In the genomic region with DNA sequence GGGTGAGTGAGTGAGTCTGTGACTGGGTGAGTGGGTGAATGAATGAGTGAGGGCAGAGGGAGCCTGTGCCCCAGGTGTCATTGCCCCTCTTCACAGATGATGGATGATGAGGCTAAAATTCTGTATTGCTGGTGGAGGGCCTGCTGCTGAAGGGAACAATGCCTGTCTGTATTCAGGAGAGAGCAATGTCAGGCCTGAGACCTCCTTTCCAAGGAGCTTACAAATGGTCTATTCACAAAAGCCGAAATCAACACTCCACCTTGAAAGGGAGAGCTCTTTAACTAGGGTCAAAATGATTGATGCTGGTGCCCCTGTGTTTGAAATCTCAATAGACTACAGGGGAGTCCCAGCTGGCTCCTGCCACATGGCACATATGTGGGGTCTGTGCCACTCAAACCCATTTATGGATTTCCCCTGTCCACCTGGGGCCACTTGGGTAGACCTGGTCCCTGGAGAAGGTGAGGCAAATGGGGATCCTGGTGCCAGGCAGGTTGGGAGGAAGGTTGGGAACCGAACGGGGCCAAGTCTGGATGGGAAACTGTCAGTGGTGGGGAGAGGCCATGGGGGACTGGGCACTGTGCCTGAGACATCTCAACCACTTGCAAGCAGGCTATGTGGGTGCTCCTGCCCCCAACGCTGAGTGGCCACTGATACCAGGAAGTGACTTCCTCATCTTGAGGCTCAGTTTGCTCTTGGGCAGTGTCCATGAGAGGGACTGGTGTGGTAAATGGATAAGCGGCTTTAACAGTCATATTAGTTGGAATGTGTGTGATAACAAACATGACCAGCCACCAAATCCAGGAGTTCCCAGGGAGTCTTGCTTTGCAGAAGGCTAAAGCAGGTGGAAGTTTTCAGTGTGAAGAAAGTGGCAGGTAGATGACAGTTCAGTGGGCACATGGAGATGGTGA, we compare ENCODE assay signal across 20 cellular contexts.
A peak's percentile ranks its signal among the peaks of the same experiment; 100 is the strongest.
DNase-seq lines count a peak whose midpoint lies in the region; ATAC-seq and TF ChIP-seq lines count a peak whose summit lies in the region.
"Had no signal": no experiment of that assay in that cellular context is flagged by ENCODE, and none has a peak within 500 bp of the region (broad histone marks: within the 10 kb centered on the region; RNA-seq: fewer than 3 reads in every experiment).

No MANE protein-coding gene starts in this region.

- intact Hi-C loops in ovary (cut with DNase I): no loop called here

- peak overlapping the region; percentile 54 for H3K27ac ChIP-seq in endodermal cell (ENCODE audit: low read depth, low read length)
- no peak overlapping the region for H3K27ac ChIP-seq in tibial nerve
- no peak overlapping the region for H3K27ac ChIP-seq in ovary

- H3K4me1 ChIP-seq in endodermal cell (ENCODE audit: control insufficient read depth, insufficient read depth, low read length) (no peaks in the 10 kb centered on the region), tibial nerve (peaks cover 0 to 50% (median 1%) of the 10 kb centered on the region in 4 donors), ovary (ENCODE audit: insufficient read depth) (peaks cover 21% of the 10 kb centered on the region)

- ATAC-seq in activated CD8-positive, alpha-beta memory T cell treated with anti-CD3 and anti-CD28 coated beads, Interleukin-2, amount 10 ng/mL, durations not matched to agents 7 days and 5 days: peak; percentile 13
- ATAC-seq: left cardiac atrium, PC-3 had no signal

- no peaks in the 10 kb centered on the region for H3K9me3 Mint-ChIP-seq in activated CD8-positive, alpha-beta memory T cell treated with anti-CD3 and anti-CD28 coated beads, Interleukin-2, amount 10 ng/mL, durations not matched to agents 7 days and 5 days (ENCODE audit: low read depth)
- H3K9me3 Mint-ChIP-seq in endodermal cell: no peaks in the 10 kb centered on the region
- H3K9me3 Mint-ChIP-seq: CD4-positive, CD25-positive, alpha-beta regulatory T cell; neural crest cell had no signal

- no peak for TF ChIP-seq EP300 in tibial nerve (IDR thresholded peaks at IDR 0.05)
- TF ChIP-seq EP300 in ovary (IDR thresholded peaks at IDR 0.05): no peak

- no peak overlapping the region for H3K4me3 Mint-ChIP-seq in activated CD8-positive, alpha-beta memory T cell treated with anti-CD3 and anti-CD28 coated beads, Interleukin-2, amount 10 ng/mL, durations not matched to agents 7 days and 5 days
- H3K4me3 Mint-ChIP-seq in endodermal cell: no peak overlapping the region
- H3K4me3 Mint-ChIP-seq: CD4-positive, CD25-positive, alpha-beta regulatory T cell; neural crest cell had no signal

- H3K4me3 ChIP-seq in endodermal cell (ENCODE audit: low read length): no peak overlapping the region
- H3K4me3 ChIP-seq in tibial nerve: no peak overlapping the region
- H3K4me3 ChIP-seq in ovary: no peak overlapping the region

- H3K9ac ChIP-seq in endodermal cell (ENCODE audit: extremely low read depth, low read length, poor library complexity, severe bottlenecking): no peak overlapping the region
- H3K9ac ChIP-seq: SK-N-SH had no signal

- H3K9me3 ChIP-seq in endodermal cell (ENCODE audit: control insufficient read depth, low read length) (no peaks in the 10 kb centered on the region), tibial nerve (no peaks in the 10 kb centered on the region), ovary (no peaks in the 10 kb centered on the region)
- H3K9me3 ChIP-seq: SK-N-SH had no signal

- no peaks in the 10 kb centered on the region for H3K36me3 ChIP-seq in endodermal cell (ENCODE audit: control insufficient read depth, insufficient read depth, low read length)
- no peaks in the 10 kb centered on the region for H3K36me3 ChIP-seq in tibial nerve
- no peaks in the 10 kb centered on the region for H3K36me3 ChIP-seq in ovary

- H3K27me3 Mint-ChIP-seq in activated CD8-positive, alpha-beta memory T cell treated with anti-CD3 and anti-CD28 coated beads, Interleukin-2, amount 10 ng/mL, durations not matched to agents 7 days and 5 days: peaks cover 6% of the 10 kb centered on the region
- H3K27me3 Mint-ChIP-seq in endodermal cell (ENCODE audit: insufficient read depth): no peaks in the 10 kb centered on the region

- no peak for TF ChIP-seq POLR2A in tibial nerve (IDR thresholded peaks at IDR 0.05)
- no peak for TF ChIP-seq POLR2A in ovary (IDR thresholded peaks at IDR 0.05)

- no peaks in the 10 kb centered on the region for H3K36me3 Mint-ChIP-seq in activated CD8-positive, alpha-beta memory T cell treated with anti-CD3 and anti-CD28 coated beads, Interleukin-2, amount 10 ng/mL, durations not matched to agents 7 days and 5 days
- no peaks in the 10 kb centered on the region for H3K36me3 Mint-ChIP-seq in endodermal cell (ENCODE audit: low read depth)
- H3K36me3 Mint-ChIP-seq: CD4-positive, CD25-positive, alpha-beta regulatory T cell had no signal

- TF ChIP-seq CTCF in endodermal cell (conservative IDR thresholded peaks at IDR 0.05) (no peak), GM10266 (IDR thresholded peaks at IDR 0.05; ENCODE audit: control insufficient read depth, insufficient read depth, low read depth, missing control alignments) (no peak), tibial nerve (IDR thresholded peaks at IDR 0.05) (no peak), ovary (IDR thresholded peaks at IDR 0.05) (no peak)

- 88 to 97% methylated on average over 5 of the region's 5 CpGs for WGBS in endodermal cell (ENCODE audit: insufficient coverage in 1 of 2, insufficient read length in 1 of 2), 2 experiments
- 67% methylated on average over 5 of the region's 5 CpGs for WGBS in tibial nerve, 2 donors
- 87 to 95% (median 90%) methylated on average over 5 of the region's 5 CpGs for WGBS in ovary, 3 donors

- H3K27ac Mint-ChIP-seq in activated CD8-positive, alpha-beta memory T cell treated with anti-CD3 and anti-CD28 coated beads, Interleukin-2, amount 10 ng/mL, durations not matched to agents 7 days and 5 days: no peak overlapping the region
- H3K27ac Mint-ChIP-seq in endodermal cell: no peak overlapping the region
- H3K27ac Mint-ChIP-seq: CD4-positive, CD25-positive, alpha-beta regulatory T cell had no signal

- H3K4me1 Mint-ChIP-seq in activated CD8-positive, alpha-beta memory T cell treated with anti-CD3 and anti-CD28 coated beads, Interleukin-2, amount 10 ng/mL, durations not matched to agents 7 days and 5 days: peaks cover 15% of the 10 kb centered on the region
- H3K4me1 Mint-ChIP-seq in endodermal cell: peaks cover 4% of the 10 kb centered on the region
- H3K4me1 Mint-ChIP-seq: CD4-positive, CD25-positive, alpha-beta regulatory T cell had no signal

- DNase-seq in activated CD8-positive, alpha-beta memory T cell treated with anti-CD3 and anti-CD28 coated beads, Interleukin-2, amount 10 ng/mL, durations not matched to agents 7 days and 5 days: no peak
- DNase-seq in activated CD8-positive, alpha-beta memory T cell treated with anti-CD3 and anti-CD28 coated beads, Interleukin-2, amount 50 U/mL, for 4 hours: no peak
- peak; percentile 75 for DNase-seq in RPMI7951 (ENCODE audit: low read depth)
- no peak for DNase-seq in endodermal cell
- DNase-seq in GM10266 (ENCODE audit: extremely low spot score): no peak
- DNase-seq in tibial nerve (ENCODE audit: low spot score in 2 of 2): no peak
- DNase-seq in DMS 273 treated with DMSO at 0.1 percent for 48 hours (lab: John Stamatoyannopoulos, UW): no peak
- no peak for DNase-seq in ovary
- DNase-seq: activated CD4-positive, alpha-beta T cell treated with anti-CD3 and anti-CD28 coated beads for 48 hours; activated gamma-delta T cell treated with Interleukin-2 at 50 U/mL for 16 hours; CD4-positive, CD25-positive, alpha-beta regulatory T cell; DMS53; H7; left cardiac atrium; MV-4-11; NCI-H2081 treated with DMSO at 0.1 percent for 48 hours; NCI-H82; PC-3; SK-N-SH had no signal

- H3K27me3 ChIP-seq in endodermal cell (ENCODE audit: control insufficient read depth, insufficient read depth, low read length, poor library complexity, severe bottlenecking) (no peaks in the 10 kb centered on the region), tibial nerve (no peaks in the 10 kb centered on the region), ovary (no peaks in the 10 kb centered on the region)

- CTCF ChIA-PET in activated CD8-positive, alpha-beta memory T cell treated with anti-CD3 and anti-CD28 coated beads, Interleukin-2, amount 10 ng/mL, durations not matched to agents 7 days and 5 days (lab: Charles Lee): no interaction called here
